Comparison of ENCODE assay signal across 2 cellular contexts in the genomic region with DNA sequence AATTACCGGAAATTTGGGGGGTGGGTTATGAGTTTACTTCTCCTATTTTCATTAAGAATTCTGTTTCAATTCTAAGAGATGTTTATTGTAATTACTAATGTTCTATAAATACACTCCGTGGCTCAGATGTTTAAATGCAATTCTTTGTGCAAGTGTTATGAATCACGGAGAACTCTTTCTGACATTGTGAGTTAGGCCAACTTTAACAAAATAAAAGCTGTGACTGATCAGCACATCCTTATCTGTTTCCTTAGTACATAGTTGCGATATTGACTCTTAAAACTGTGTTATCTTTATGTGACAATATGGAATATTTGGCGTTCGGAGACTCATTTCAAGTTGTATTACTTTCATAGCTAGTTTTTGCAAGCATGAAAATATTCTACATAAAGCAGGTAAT.
TF ChIP-seq lines count a peak whose summit lies in the region.

No MANE protein-coding gene starts in this region.

TF ChIP-seq in SK-N-SH, 30 proteins besides CTCF, POLR2A, EP300 and RAD21 (continued from another document):
- TF ChIP-seq IRF3 (IDR thresholded peaks at IDR 0.05; ENCODE audit: low read depth, low read length) = no peak
- TF ChIP-seq FOXJ3 (CRISPR knock-in tag; IDR thresholded peaks at IDR 0.05) = no peak
- TF ChIP-seq FOSL2 (IDR thresholded peaks at IDR 0.05; ENCODE audit: borderline replicate concordance, low read depth) = no peak
- TF ChIP-seq, protein P1, sequence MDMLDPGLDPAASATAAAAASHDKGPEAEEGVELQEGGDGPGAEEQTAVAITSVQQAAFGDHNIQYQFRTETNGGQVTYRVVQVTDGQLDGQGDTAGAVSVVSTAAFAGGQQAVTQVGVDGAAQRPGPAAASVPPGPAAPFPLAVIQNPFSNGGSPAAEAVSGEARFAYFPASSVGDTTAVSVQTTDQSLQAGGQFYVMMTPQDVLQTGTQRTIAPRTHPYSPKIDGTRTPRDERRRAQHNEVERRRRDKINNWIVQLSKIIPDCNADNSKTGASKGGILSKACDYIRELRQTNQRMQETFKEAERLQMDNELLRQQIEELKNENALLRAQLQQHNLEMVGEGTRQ (IDR thresholded peaks at IDR 0.05; ENCODE audit: borderline replicate concordance, low read depth, low read length) = no peak
- TF ChIP-seq JUND (IDR thresholded peaks at IDR 0.05) = no peak
- TF ChIP-seq GABPA (IDR thresholded peaks at IDR 0.05; ENCODE audit: low read depth) = no peak
- TF ChIP-seq REST (IDR thresholded peaks at IDR 0.05; ENCODE audit: low read depth, low read length) = no peak

TF ChIP-seq in SK-N-SH treated with all-trans-retinoic acid at 6 μM for 48 hours, 23 proteins besides CTCF, POLR2A, EP300 and RAD21 (continued from another document):
- no peak for TF ChIP-seq POU6F1 (CRISPR knock-in tag; IDR thresholded peaks at IDR 0.05; ENCODE audit: borderline replicate concordance, low read depth)
- TF ChIP-seq TOX (CRISPR knock-in tag; IDR thresholded peaks at IDR 0.05; ENCODE audit: borderline replicate concordance) = no peak
- TF ChIP-seq ESRRG (CRISPR knock-in tag; IDR thresholded peaks at IDR 0.05) = no peak
- TF ChIP-seq, protein P2, sequence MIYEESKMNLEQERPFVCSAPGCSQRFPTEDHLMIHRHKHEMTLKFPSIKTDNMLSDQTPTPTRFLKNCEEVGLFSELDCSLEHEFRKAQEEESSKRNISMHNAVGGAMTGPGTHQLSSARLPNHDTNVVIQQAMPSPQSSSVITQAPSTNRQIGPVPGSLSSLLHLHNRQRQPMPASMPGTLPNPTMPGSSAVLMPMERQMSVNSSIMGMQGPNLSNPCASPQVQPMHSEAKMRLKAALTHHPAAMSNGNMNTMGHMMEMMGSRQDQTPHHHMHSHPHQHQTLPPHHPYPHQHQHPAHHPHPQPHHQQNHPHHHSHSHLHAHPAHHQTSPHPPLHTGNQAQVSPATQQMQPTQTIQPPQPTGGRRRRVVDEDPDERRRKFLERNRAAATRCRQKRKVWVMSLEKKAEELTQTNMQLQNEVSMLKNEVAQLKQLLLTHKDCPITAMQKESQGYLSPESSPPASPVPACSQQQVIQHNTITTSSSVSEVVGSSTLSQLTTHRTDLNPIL (CRISPR knock-in tag; IDR thresholded peaks at IDR 0.05; ENCODE audit: low read depth) = no peak
- no peak for TF ChIP-seq ISL1 (CRISPR knock-in tag; IDR thresholded peaks at IDR 0.05)
